1 cellular context compared by ENCODE assay signal in the genomic region with DNA sequence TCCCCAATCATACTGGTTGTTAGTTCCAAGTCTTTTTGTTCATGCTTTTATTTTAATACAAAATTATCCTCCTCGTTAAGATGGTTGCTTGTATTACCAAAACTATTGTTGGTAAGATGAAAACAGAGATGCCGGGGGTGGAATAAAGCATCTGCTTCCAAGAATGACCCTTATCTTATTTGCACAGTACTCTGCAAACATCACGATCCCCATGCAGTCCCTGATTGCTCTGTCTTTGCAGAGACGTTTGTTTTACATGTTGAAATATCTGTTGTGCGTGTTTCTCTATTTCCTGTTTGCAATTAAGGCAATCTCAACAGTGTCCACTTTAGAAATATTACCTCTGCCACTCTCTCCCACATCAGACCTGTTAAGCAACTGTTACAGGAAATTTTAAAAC.
TF ChIP-seq lines count a peak whose summit lies in the region.

No MANE protein-coding gene starts in this region.

TF ChIP-seq in GM23338, 12 proteins besides CTCF, POLR2A, EP300 and RAD21 (continued from another document):
- TF ChIP-seq, protein P1, sequence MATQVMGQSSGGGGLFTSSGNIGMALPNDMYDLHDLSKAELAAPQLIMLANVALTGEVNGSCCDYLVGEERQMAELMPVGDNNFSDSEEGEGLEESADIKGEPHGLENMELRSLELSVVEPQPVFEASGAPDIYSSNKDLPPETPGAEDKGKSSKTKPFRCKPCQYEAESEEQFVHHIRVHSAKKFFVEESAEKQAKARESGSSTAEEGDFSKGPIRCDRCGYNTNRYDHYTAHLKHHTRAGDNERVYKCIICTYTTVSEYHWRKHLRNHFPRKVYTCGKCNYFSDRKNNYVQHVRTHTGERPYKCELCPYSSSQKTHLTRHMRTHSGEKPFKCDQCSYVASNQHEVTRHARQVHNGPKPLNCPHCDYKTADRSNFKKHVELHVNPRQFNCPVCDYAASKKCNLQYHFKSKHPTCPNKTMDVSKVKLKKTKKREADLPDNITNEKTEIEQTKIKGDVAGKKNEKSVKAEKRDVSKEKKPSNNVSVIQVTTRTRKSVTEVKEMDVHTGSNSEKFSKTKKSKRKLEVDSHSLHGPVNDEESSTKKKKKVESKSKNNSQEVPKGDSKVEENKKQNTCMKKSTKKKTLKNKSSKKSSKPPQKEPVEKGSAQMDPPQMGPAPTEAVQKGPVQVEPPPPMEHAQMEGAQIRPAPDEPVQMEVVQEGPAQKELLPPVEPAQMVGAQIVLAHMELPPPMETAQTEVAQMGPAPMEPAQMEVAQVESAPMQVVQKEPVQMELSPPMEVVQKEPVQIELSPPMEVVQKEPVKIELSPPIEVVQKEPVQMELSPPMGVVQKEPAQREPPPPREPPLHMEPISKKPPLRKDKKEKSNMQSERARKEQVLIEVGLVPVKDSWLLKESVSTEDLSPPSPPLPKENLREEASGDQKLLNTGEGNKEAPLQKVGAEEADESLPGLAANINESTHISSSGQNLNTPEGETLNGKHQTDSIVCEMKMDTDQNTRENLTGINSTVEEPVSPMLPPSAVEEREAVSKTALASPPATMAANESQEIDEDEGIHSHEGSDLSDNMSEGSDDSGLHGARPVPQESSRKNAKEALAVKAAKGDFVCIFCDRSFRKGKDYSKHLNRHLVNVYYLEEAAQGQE (IDR thresholded peaks at IDR 0.05; ENCODE audit: unreplicated experiment), result no peak
- TF ChIP-seq, protein P2, sequence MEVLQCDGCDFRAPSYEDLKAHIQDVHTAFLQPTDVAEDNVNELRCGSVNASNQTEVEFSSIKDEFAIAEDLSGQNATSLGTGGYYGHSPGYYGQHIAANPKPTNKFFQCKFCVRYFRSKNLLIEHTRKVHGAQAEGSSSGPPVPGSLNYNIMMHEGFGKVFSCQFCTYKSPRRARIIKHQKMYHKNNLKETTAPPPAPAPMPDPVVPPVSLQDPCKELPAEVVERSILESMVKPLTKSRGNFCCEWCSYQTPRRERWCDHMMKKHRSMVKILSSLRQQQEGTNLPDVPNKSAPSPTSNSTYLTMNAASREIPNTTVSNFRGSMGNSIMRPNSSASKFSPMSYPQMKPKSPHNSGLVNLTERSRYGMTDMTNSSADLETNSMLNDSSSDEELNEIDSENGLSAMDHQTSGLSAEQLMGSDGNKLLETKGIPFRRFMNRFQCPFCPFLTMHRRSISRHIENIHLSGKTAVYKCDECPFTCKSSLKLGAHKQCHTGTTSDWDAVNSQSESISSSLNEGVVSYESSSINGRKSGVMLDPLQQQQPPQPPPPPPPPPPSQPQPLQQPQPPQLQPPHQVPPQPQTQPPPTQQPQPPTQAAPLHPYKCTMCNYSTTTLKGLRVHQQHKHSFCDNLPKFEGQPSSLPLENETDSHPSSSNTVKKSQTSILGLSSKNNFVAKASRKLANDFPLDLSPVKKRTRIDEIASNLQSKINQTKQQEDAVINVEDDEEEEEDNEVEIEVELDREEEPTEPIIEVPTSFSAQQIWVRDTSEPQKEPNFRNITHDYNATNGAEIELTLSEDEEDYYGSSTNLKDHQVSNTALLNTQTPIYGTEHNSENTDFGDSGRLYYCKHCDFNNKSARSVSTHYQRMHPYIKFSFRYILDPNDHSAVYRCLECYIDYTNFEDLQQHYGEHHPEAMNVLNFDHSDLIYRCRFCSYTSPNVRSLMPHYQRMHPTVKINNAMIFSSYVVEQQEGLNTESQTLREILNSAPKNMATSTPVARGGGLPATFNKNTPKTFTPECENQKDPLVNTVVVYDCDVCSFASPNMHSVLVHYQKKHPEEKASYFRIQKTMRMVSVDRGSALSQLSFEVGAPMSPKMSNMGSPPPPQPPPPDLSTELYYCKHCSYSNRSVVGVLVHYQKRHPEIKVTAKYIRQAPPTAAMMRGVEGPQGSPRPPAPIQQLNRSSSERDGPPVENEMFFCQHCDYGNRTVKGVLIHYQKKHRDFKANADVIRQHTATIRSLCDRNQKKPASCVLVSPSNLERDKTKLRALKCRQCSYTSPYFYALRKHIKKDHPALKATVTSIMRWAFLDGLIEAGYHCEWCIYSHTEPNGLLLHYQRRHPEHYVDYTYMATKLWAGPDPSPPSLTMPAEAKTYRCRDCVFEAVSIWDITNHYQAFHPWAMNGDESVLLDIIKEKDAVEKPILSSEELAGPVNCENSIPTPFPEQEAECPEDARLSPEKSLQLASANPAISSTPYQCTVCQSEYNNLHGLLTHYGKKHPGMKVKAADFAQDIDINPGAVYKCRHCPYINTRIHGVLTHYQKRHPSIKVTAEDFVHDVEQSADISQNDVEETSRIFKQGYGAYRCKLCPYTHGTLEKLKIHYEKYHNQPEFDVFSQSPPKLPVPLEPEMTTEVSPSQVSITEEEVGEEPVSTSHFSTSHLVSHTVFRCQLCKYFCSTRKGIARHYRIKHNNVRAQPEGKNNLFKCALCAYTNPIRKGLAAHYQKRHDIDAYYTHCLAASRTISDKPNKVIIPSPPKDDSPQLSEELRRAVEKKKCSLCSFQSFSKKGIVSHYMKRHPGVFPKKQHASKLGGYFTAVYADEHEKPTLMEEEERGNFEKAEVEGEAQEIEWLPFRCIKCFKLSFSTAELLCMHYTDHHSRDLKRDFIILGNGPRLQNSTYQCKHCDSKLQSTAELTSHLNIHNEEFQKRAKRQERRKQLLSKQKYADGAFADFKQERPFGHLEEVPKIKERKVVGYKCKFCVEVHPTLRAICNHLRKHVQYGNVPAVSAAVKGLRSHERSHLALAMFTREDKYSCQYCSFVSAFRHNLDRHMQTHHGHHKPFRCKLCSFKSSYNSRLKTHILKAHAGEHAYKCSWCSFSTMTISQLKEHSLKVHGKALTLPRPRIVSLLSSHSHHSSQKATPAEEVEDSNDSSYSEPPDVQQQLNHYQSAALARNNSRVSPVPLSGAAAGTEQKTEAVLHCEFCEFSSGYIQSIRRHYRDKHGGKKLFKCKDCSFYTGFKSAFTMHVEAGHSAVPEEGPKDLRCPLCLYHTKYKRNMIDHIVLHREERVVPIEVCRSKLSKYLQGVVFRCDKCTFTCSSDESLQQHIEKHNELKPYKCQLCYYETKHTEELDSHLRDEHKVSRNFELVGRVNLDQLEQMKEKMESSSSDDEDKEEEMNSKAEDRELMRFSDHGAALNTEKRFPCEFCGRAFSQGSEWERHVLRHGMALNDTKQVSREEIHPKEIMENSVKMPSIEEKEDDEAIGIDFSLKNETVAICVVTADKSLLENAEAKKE (CRISPR knock-in tag; IDR thresholded peaks at IDR 0.05), result no peak
- no peak for TF ChIP-seq EZH2phosphoT487 (IDR thresholded peaks at IDR 0.05; ENCODE audit: unreplicated experiment)
